Comparison of ENCODE assay signal across 8 cellular contexts in the genomic region with DNA sequence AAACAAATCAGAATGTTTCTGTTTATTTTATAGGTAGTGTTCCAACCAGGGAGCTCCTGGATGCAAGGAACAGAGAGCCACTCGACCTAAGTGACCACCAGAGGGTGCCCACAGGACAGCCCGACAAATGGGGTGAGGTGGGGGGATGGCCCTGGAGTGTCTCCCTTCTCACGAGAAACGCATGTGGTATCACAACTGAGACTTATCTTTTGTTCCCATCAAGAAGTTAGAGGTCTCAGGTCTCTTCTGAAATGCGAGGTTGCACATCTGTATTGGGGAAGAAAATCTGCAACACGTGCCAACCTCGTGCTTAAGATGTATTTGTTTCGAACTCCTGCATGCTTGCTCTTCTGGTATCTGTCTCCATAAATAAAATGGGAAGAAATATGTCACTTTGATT.
DNase-seq lines count a peak whose midpoint lies in the region; ATAC-seq, FAIRE-seq and TF ChIP-seq lines count a peak whose summit lies in the region.

No MANE protein-coding gene starts in this region.

- intact Hi-C loops in activated T-helper 1 cell treated with anti-CD3 and anti-CD28 coated beads, Interleukin-12 subunit alpha, Interleukin-12 subunit beta, Interleukin-2, Interleukin-4 antibody, amounts not matched to agents 30 ng/mL and 10 ng/mL and 1 ng/mL, durations not matched to agents 14 hours and 24 hours and 36 hours (cut with micrococcal nuclease): loop anchor here (1.0 kb wide), 1 partner anchor 221 kb away; no protein-coding TSS in a partner anchor
- intact Hi-C loops in HepG2 (cut with micrococcal nuclease; ENCODE audit: unreplicated experiment) (loop anchor here (1.0 to 10.0 kb wide), 6 partner anchors 14 to 460 kb away; partner anchors contain the start of genes ESF1, NDUFAF5 and TASP1), lower leg skin (cut with DNase I; ENCODE audit: low total_unique reads) (no loop called here)

- H3K4me1 Mint-ChIP-seq in activated T-helper 1 cell treated with anti-CD3 and anti-CD28 coated beads, Interleukin-12 subunit alpha, Interleukin-12 subunit beta, Interleukin-2, Interleukin-4 antibody, amounts not matched to agents 30 ng/mL and 10 ng/mL and 1 ng/mL, durations not matched to agents 14 hours and 24 hours and 36 hours (ENCODE audit: low read depth): peaks cover 13% of the 10 kb centered on the region

- H4K20me1 ChIP-seq in HepG2 (ENCODE audit: insufficient read depth, low read length): no peaks in the 10 kb centered on the region

- POLR2A ChIA-PET in HEK293T (lab: Yijun Ruan, JAX): no interaction called here
- POLR2A ChIA-PET in HepG2 (lab: Yijun Ruan, JAX): interaction anchor here (0.7 to 1.2 kb wide), 3 partner anchors 56 to 225 kb away, joined by 3 to 6 read pairs (median 3); no protein-coding TSS in a partner anchor

- H3K9me3 Mint-ChIP-seq in activated T-helper 1 cell treated with anti-CD3 and anti-CD28 coated beads, Interleukin-12 subunit alpha, Interleukin-12 subunit beta, Interleukin-2, Interleukin-4 antibody, amounts not matched to agents 30 ng/mL and 10 ng/mL and 1 ng/mL, durations not matched to agents 14 hours and 24 hours and 36 hours: no peaks in the 10 kb centered on the region

- FAIRE-seq in HepG2 (lab: Jason Lieb, UNC): peak; percentile 52

- no peaks in the 10 kb centered on the region for H3K79me2 ChIP-seq in HepG2 (ENCODE audit: insufficient read depth, low read length)

- peak; percentile 99 for ATAC-seq in HepG2

- no peak overlapping the region for H3K4me2 ChIP-seq in HepG2 (ENCODE audit: low read depth, low read length)

- H3K27ac ChIP-seq in HepG2 (ENCODE audit: extremely low read length, insufficient read depth, low read length): no peak overlapping the region

- WGBS in HepG2 (ENCODE audit: low lambda C conversion rate): 48% methylated on average over 8 of the region's 8 CpGs
- 45 to 58% methylated on average over 8 of the region's 8 CpGs for WGBS in lower leg skin, 2 donors

- H3K27me3 ChIP-seq in HepG2 (ENCODE audit: control insufficient read depth in 1 of 2, insufficient read depth in 2 of 2, low read length in 2 of 2): no peaks in the 10 kb centered on the region

- H3K4me3 ChIP-seq in HepG2 (replicated peaks in 1 of 3; ENCODE audit: insufficient read depth in 1 of 3, low read depth in 2 of 3, low read length in 3 of 3): no peak overlapping the region
- H3K4me3 ChIP-seq in lower leg skin (ENCODE audit: low read depth, poor library complexity, severe bottlenecking): no peak overlapping the region

- H2AFZ ChIP-seq in HepG2 (ENCODE audit: low read length): no peak overlapping the region

- peak; percentile 99 for TF ChIP-seq RAD21 in HepG2 (CRISPR knock-in tag; IDR thresholded peaks at IDR 0.05)

- no peaks in the 10 kb centered on the region for H3K36me3 Mint-ChIP-seq in activated T-helper 1 cell treated with anti-CD3 and anti-CD28 coated beads, Interleukin-12 subunit alpha, Interleukin-12 subunit beta, Interleukin-2, Interleukin-4 antibody, amounts not matched to agents 30 ng/mL and 10 ng/mL and 1 ng/mL, durations not matched to agents 14 hours and 24 hours and 36 hours (ENCODE audit: low read depth)

- no peaks in the 10 kb centered on the region for H3K36me3 ChIP-seq in HepG2 (replicated peaks in 1 of 2; ENCODE audit: control insufficient read depth in 1 of 2, insufficient read depth in 2 of 2, low read length in 2 of 2)

- CTCF ChIA-PET in HEK293T (lab: Yijun Ruan, JAX): interaction anchor here (0.7 kb wide), 2 partner anchors 16 to 221 kb away, joined by 3 to 4 read pairs; no protein-coding TSS in a partner anchor
- CTCF ChIA-PET in HepG2 (lab: Yijun Ruan, JAX; ENCODE audit: low intra/inter-chr PET ratio, low total read pairs): interaction anchor here (0.9 to 3.8 kb wide), 4 partner anchors 133 to 447 kb away, joined by 3 to 56 read pairs (median 5); no protein-coding TSS in a partner anchor

- H3K4me3 Mint-ChIP-seq in activated T-helper 1 cell treated with anti-CD3 and anti-CD28 coated beads, Interleukin-12 subunit alpha, Interleukin-12 subunit beta, Interleukin-2, Interleukin-4 antibody, amounts not matched to agents 30 ng/mL and 10 ng/mL and 1 ng/mL, durations not matched to agents 14 hours and 24 hours and 36 hours: no peak overlapping the region

- H3K9me3 ChIP-seq in HepG2 (ENCODE audit: low read length): no peaks in the 10 kb centered on the region

- H3K9ac ChIP-seq in HepG2 (ENCODE audit: insufficient read depth, low read depth, low read length): no peak overlapping the region

- H3K4me1 ChIP-seq in HepG2 (ENCODE audit: insufficient read depth, low read length): peaks cover 29% of the 10 kb centered on the region

- in situ Hi-C loops in HepG2 (cut with HindIII; ENCODE audit: extremely low pct_ligation_motif_present, low pct_unique_long_range_greater_than_20kb): no loop called here

- TF ChIP-seq POLR2A in HepG2 (IDR thresholded peaks at IDR 0.05; ENCODE audit: insufficient read depth in 1 of 2, low read depth in 2 of 2, low read length in 2 of 2) (no peak), lower leg skin (IDR thresholded peaks at IDR 0.05) (no peak)

- BruUV-seq in HepG2 (replicated peaks; lab: Mats Ljungman, UMichigan): no TSS peak

- H3K27me3 Mint-ChIP-seq in activated T-helper 1 cell treated with anti-CD3 and anti-CD28 coated beads, Interleukin-12 subunit alpha, Interleukin-12 subunit beta, Interleukin-2, Interleukin-4 antibody, amounts not matched to agents 30 ng/mL and 10 ng/mL and 1 ng/mL, durations not matched to agents 14 hours and 24 hours and 36 hours (ENCODE audit: insufficient read depth): peaks cover 4% of the 10 kb centered on the region

- TF ChIP-seq CTCF in HepG2 (CRISPR knock-in tag; IDR thresholded peaks at IDR 0.05): peak; percentile 98
- no peak for TF ChIP-seq CTCF in lower leg skin (IDR thresholded peaks at IDR 0.05)

- TF ChIP-seq EP300 in HepG2 (IDR thresholded peaks at IDR 0.05; ENCODE audit: low read depth in 2 of 2, low read length in 2 of 2) (no peak), HepG2 (CRISPR knock-in tag; IDR thresholded peaks at IDR 0.05; ENCODE audit: borderline replicate concordance) (no peak)

- DNase-seq in COLO829 (ENCODE audit: low spot score) (peak; percentile 40), HEK293T (ENCODE audit: extremely low spot score) (peak; percentile 35), HepG2 (ENCODE audit: low spot score) (peak; percentile 74), lower leg skin (ENCODE audit: low spot score in 2 of 2) (no peak), C1 segment of cervical spinal cord (lab: John Stamatoyannopoulos, UW) (no peak), NOMO-1 treated with DMSO at 0.1 percent for 48 hours (lab: John Stamatoyannopoulos, UW; ENCODE audit: unreplicated experiment) (no peak), SKM-1 treated with dmso at 0.1 percent for 144 hours (lab: John Stamatoyannopoulos, UW; ENCODE audit: unreplicated experiment) (no peak)
- no peak for DNase-seq in activated T-helper 1 cell treated with anti-CD3 and anti-CD28 coated beads, Interleukin-12 subunit alpha, Interleukin-12 subunit beta, Interleukin-2, Interleukin-4 antibody, amounts not matched to agents 30 ng/mL and 10 ng/mL and 1 ng/mL, durations not matched to agents 14 hours and 24 hours and 36 hours (ENCODE audit: low spot score)

- H3K27ac Mint-ChIP-seq in activated T-helper 1 cell treated with anti-CD3 and anti-CD28 coated beads, Interleukin-12 subunit alpha, Interleukin-12 subunit beta, Interleukin-2, Interleukin-4 antibody, amounts not matched to agents 30 ng/mL and 10 ng/mL and 1 ng/mL, durations not matched to agents 14 hours and 24 hours and 36 hours: peak overlapping the region; percentile 9

TF ChIP-seq in HEK293T, 16 proteins besides CTCF, POLR2A, EP300 and RAD21:
- TF ChIP-seq SUZ12 (IDR thresholded peaks at IDR 0.05) (no peak), ARNT (IDR thresholded peaks at IDR 0.05) (no peak), TARDBP (IDR thresholded peaks at IDR 0.05) (no peak), BHLHE40 (IDR thresholded peaks at IDR 0.05; ENCODE audit: borderline replicate concordance) (no peak), HDGF (IDR thresholded peaks at IDR 0.05; ENCODE audit: borderline replicate concordance) (no peak), ZNF384 (IDR thresholded peaks at IDR 0.05) (no peak), PKNOX1 (IDR thresholded peaks at IDR 0.05) (no peak), FOXK2 (IDR thresholded peaks at IDR 0.05) (no peak), SP1 (IDR thresholded peaks at IDR 0.05) (no peak), FOXA1 (IDR thresholded peaks at IDR 0.05) (no peak), LEF1 (IDR thresholded peaks at IDR 0.05; ENCODE audit: borderline replicate concordance) (no peak)
TF ChIP-seq in HEK293T: peak in this region for 0.

TF ChIP-seq in HepG2, 621 proteins besides CTCF, POLR2A, EP300 and RAD21 (continues in another document):
- TF ChIP-seq ZNF614 (CRISPR knock-in tag; IDR thresholded peaks at IDR 0.05; ENCODE audit: borderline replicate concordance) (peak; percentile 85; the same call in 1 of the 2 replicates), ZNF234 (CRISPR knock-in tag; conservative IDR thresholded peaks at IDR 0.05) (no peak)
- TF ChIP-seq, protein P1, sequence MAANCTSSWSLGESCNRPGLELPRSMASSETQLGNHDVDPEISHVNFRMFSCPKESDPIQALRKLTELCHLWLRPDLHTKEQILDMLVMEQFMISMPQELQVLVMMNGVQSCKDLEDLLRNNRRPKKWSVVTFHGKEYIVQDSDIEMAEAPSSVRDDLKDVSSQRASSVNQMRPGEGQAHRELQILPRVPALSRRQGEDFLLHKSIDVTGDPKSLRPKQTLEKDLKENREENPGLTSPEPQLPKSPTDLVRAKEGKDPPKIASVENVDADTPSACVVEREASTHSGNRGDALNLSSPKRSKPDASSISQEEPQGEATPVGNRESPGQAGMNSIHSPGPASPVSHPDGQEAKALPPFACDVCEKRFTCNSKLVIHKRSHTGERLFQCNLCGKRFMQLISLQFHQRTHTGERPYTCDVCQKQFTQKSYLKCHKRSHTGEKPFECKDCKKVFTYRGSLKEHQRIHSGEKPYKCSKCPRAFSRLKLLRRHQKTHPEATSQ (CRISPR knock-in tag; IDR thresholded peaks at IDR 0.05; ENCODE audit: borderline replicate concordance): no peak
- TF ChIP-seq, protein P2, sequence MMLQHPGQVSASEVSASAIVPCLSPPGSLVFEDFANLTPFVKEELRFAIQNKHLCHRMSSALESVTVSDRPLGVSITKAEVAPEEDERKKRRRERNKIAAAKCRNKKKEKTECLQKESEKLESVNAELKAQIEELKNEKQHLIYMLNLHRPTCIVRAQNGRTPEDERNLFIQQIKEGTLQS (CRISPR knock-in tag; IDR thresholded peaks at IDR 0.05): 0 out of 2 replicates have a peak, but pooled peaks have one; percentile 19

Comparison
In these comparisons a context has a peak if more than half of its experiments do, and no peak if none do; other contexts are left out.
1. DNase-seq: peak in COLO829 (single experiment), HEK293T (single experiment) and HepG2 (single experiment); none in activated T-helper 1 cell treated with anti-CD3 and anti-CD28 coated beads, Interleukin-12 subunit alpha, Interleukin-12 subunit beta, Interleukin-2, Interleukin-4 antibody, amounts not matched to agents 30 ng/mL and 10 ng/mL and 1 ng/mL, durations not matched to agents 14 hours and 24 hours and 36 hours (single experiment), lower leg skin (0 of 2), C1 segment of cervical spinal cord (0 of 14), NOMO-1 treated with DMSO at 0.1 percent for 48 hours (single experiment) and SKM-1 treated with dmso at 0.1 percent for 144 hours (single experiment).